ENCODE assay signal across 36 cellular contexts in genomic region chr3:154214320-154214719, GRCh38.
DNase-seq lines count a peak whose midpoint lies in the region; ATAC-seq, FAIRE-seq and TF ChIP-seq lines count a peak whose summit lies in the region.
"Had no signal": no experiment of that assay in that cellular context is flagged by ENCODE, and none has a peak within 500 bp of the region (broad histone marks: within the 10 kb centered on the region; RNA-seq: fewer than 3 reads in every experiment).

No MANE protein-coding gene starts in this region.

- no peak overlapping the region for H3K27ac Mint-ChIP-seq in astrocyte (ENCODE audit: unreplicated experiment)
- H3K27ac Mint-ChIP-seq: activated T-helper 2 cell treated with anti-CD3 and anti-CD28 coated beads, Interferon-gamma antibody, Interleukin-2, Interleukin-4, amounts not matched to agents 10 μg/mL and 5 μg/mL and 100 μg/mL, durations not matched to agents 14 hours and 24 hours and 36 hours; HFFc6; naive thymus-derived CD4-positive, alpha-beta T cell had no signal

- H3K79me2 ChIP-seq in astrocyte (ENCODE audit: insufficient read depth, low read length): no peaks in the 10 kb centered on the region

- peaks cover 3% of the 10 kb centered on the region for H3K9me3 Mint-ChIP-seq in astrocyte (ENCODE audit: unreplicated experiment)
- H3K9me3 Mint-ChIP-seq: activated T-helper 2 cell treated with anti-CD3 and anti-CD28 coated beads, Interferon-gamma antibody, Interleukin-2, Interleukin-4, amounts not matched to agents 10 μg/mL and 5 μg/mL and 100 μg/mL, durations not matched to agents 14 hours and 24 hours and 36 hours had no signal

- no peaks in the 10 kb centered on the region for H3K27me3 ChIP-seq in astrocyte (ENCODE audit: insufficient read depth, low read length)
- H3K27me3 ChIP-seq in foreskin keratinocyte: no peaks in the 10 kb centered on the region
- H3K27me3 ChIP-seq: BLaER1, colonic mucosa, right lobe of liver, tibial nerve had no signal

- H3K9me3 ChIP-seq in astrocyte (ENCODE audit: insufficient read depth, low read depth, low read length): no peaks in the 10 kb centered on the region
- H3K9me3 ChIP-seq: BLaER1, colonic mucosa, prostate gland, right lobe of liver had no signal

- DNase-seq in AG20443 (ENCODE audit: low spot score) (peak; percentile 31), LHCN-M2 (ENCODE audit: low read depth) (peak; percentile 24), astrocyte (ENCODE audit: low read depth) (peak; percentile 19), foreskin keratinocyte (peak in 1 of 2 donors; percentile 13), amygdala (lab: John Stamatoyannopoulos, UW) (no peak)
- no peak for DNase-seq in activated CD8-positive, alpha-beta memory T cell treated with anti-CD3 and anti-CD28 coated beads, Interleukin-2, amount 50 U/mL, for 4 hours
- DNase-seq: activated CD4-positive, alpha-beta T cell treated with anti-CD3 and anti-CD28 coated beads for 48 hours; activated naive CD4-positive, alpha-beta T cell treated with anti-CD3 and anti-CD28 coated beads, Interleukin-2, amount 50 U/mL, for 16 hours; activated T-cell treated with anti-CD3 and anti-CD28 coated beads for 4 hours; colonic mucosa; DMS153; effector CD8-positive, alpha-beta T cell; GOT3; HFFc6; KBM-7; kidney glomerular epithelial cell; midbrain; naive thymus-derived CD4-positive, alpha-beta T cell; NCI-H1930; NCI-H524 treated with DMSO at 0.1 percent for 48 hours; NK-92 treated with Interleukin-12 subunit alpha and Interleukin-12 subunit beta, amount 100 ng/mL, for 24 hours; PC-9; right lobe of liver; SHP77 treated with DMSO at 0.1 percent for 48 hours; stimulated activated CD4-positive, alpha-beta T cell treated with anti-CD3 and anti-CD28 coated beads, Interleukin-12 subunit alpha, Interleukin-12 subunit beta, amount 100 ng/mL, for 4 hours; stimulated activated CD4-positive, alpha-beta T cell treated with anti-CD3 and anti-CD28 coated beads, Interleukin-4, amount 100 ng/mL, for 1 hour; SW 1271; T-helper 9 cell; WERI-Rb-1 had no signal

- no peak for TF ChIP-seq CTCF in astrocyte (IDR thresholded peaks at IDR 0.05; ENCODE audit: insufficient read depth, low read depth, low read length)
- TF ChIP-seq CTCF in foreskin keratinocyte (conservative IDR thresholded peaks at IDR 0.05): no peak

- H4K20me1 ChIP-seq in astrocyte (ENCODE audit: insufficient read depth, low read length): no peaks in the 10 kb centered on the region
- H4K20me1 ChIP-seq: BLaER1 had no signal

- peaks cover 3% of the 10 kb centered on the region for H3K36me3 Mint-ChIP-seq in astrocyte (ENCODE audit: low read depth, unreplicated experiment)
- H3K36me3 Mint-ChIP-seq: naive thymus-derived CD4-positive, alpha-beta T cell had no signal

- H3K9ac ChIP-seq in astrocyte (ENCODE audit: low read length): no peak overlapping the region
- H3K9ac ChIP-seq: BLaER1 had no signal

- H3K27ac ChIP-seq in astrocyte (ENCODE audit: low read depth, low read length) (no peak overlapping the region), foreskin keratinocyte (no peak overlapping the region)
- H3K27ac ChIP-seq: BLaER1, colonic mucosa, PC-9, prostate gland, right lobe of liver, tibial nerve, WERI-Rb-1 had no signal

- no peak overlapping the region for H3K4me3 ChIP-seq in astrocyte (ENCODE audit: insufficient read depth, low read depth, low read length)
- H3K4me3 ChIP-seq: BLaER1, colonic mucosa, PC-9, prostate gland, right lobe of liver, tibial nerve had no signal

- no peaks in the 10 kb centered on the region for H3K4me1 Mint-ChIP-seq in astrocyte (ENCODE audit: low read depth, unreplicated experiment)
- H3K4me1 Mint-ChIP-seq: naive thymus-derived CD4-positive, alpha-beta T cell had no signal

- ATAC-seq in foreskin keratinocyte (peak; percentile 87), HG02981 (IDR thresholded peaks at IDR 0.05; ENCODE audit: unreplicated experiment) (no peak), GM21381 (IDR thresholded peaks at IDR 0.05; ENCODE audit: unreplicated experiment) (no peak)
- ATAC-seq: naive thymus-derived CD4-positive, alpha-beta T cell; right lobe of liver had no signal

- no peak overlapping the region for H2AFZ ChIP-seq in astrocyte (ENCODE audit: low read depth, low read length)
- H2AFZ ChIP-seq: PC-9 had no signal

- H3K4me1 ChIP-seq in astrocyte (ENCODE audit: insufficient read depth, low read length): no peaks in the 10 kb centered on the region
- H3K4me1 ChIP-seq in foreskin keratinocyte: no peaks in the 10 kb centered on the region
- H3K4me1 ChIP-seq: colonic mucosa, prostate gland, right lobe of liver, tibial nerve had no signal

- H3K4me3 Mint-ChIP-seq in astrocyte (ENCODE audit: unreplicated experiment): no peak overlapping the region
- H3K4me3 Mint-ChIP-seq: HFFc6; naive thymus-derived CD4-positive, alpha-beta T cell had no signal

- H3K4me2 ChIP-seq in astrocyte (ENCODE audit: low read length): no peak overlapping the region
- H3K4me2 ChIP-seq: BLaER1, PC-9 had no signal

- H3K36me3 ChIP-seq in astrocyte (ENCODE audit: insufficient read depth, low read length): no peaks in the 10 kb centered on the region
- H3K36me3 ChIP-seq: BLaER1, colonic mucosa, prostate gland, WERI-Rb-1 had no signal

- no peaks in the 10 kb centered on the region for H3K27me3 Mint-ChIP-seq in astrocyte (ENCODE audit: low read depth, unreplicated experiment)

- no peak for FAIRE-seq in astrocyte (lab: Jason Lieb, UNC)
- FAIRE-seq: frontal cortex had no signal

Comparison
In these comparisons a context has a peak if more than half of its experiments do, and no peak if none do; other contexts are left out.
1. DNase-seq: peak in AG20443 (single experiment), LHCN-M2 (single experiment) and astrocyte (single experiment); none in amygdala (0 of 56) and activated CD8-positive, alpha-beta memory T cell treated with anti-CD3 and anti-CD28 coated beads, Interleukin-2, amount 50 U/mL, for 4 hours (single experiment).